Comparison of ENCODE assay signal across 1 cellular context in the genomic region with DNA sequence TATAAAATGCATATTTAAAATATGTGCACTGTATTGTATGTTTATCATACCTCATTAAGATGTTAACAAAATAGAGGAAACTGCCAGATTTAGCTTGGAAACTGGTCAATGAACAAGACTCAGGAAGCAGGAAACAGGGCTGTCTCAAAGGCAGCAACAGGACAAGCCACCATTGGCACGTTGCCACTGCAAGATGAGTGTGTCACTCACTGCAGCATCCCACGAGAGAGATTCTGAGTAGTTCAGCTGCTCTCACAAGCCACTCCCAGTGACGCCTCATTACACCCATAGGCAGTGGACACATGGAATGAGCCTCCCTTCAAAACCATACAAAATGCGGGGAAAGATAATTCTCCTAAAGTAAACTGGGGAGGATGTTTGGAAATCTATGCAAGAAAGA.
TF ChIP-seq lines count a peak whose summit lies in the region.

No MANE protein-coding gene starts in this region.

TF ChIP-seq in H1, 55 proteins besides CTCF, POLR2A, EP300 and RAD21 (continued from another document):
- TF ChIP-seq FOSL1 (IDR thresholded peaks at IDR 0.05; ENCODE audit: insufficient read depth, low read depth, low read length) (no peak), RFX5 (IDR thresholded peaks at IDR 0.05; ENCODE audit: borderline replicate concordance, low read depth, low read length) (no peak), ASH2L (IDR thresholded peaks at IDR 0.05; ENCODE audit: low read length) (no peak), BRCA1 (IDR thresholded peaks at IDR 0.05; ENCODE audit: low read depth, low read length) (no peak), CEBPB (IDR thresholded peaks at IDR 0.05; ENCODE audit: low read depth, low read length) (no peak), NANOG (IDR thresholded peaks at IDR 0.05; ENCODE audit: insufficient read depth, low read depth, low read length, poor library complexity, severe bottlenecking) (no peak), CHD2 (IDR thresholded peaks at IDR 0.05; ENCODE audit: low read length) (no peak), SIN3A (conservative IDR thresholded peaks at IDR 0.05 in 1 of 2, IDR thresholded peaks at IDR 0.05 in 1 of 2; ENCODE audit: low read depth in 1 of 2, low read length in 2 of 2) (no peak), GABPA (IDR thresholded peaks at IDR 0.05; ENCODE audit: borderline replicate concordance, insufficient read depth, low read length) (no peak), HDAC2 (IDR thresholded peaks at IDR 0.05; ENCODE audit: borderline replicate concordance in 1 of 2, low read depth in 2 of 2, low read length in 2 of 2) (no peak), TAF1 (IDR thresholded peaks at IDR 0.05; ENCODE audit: low read depth, low read length) (no peak), CBX8 (IDR thresholded peaks at IDR 0.05; ENCODE audit: borderline replicate concordance, low read depth, low read length) (no peak)
- TF ChIP-seq, protein P1, sequence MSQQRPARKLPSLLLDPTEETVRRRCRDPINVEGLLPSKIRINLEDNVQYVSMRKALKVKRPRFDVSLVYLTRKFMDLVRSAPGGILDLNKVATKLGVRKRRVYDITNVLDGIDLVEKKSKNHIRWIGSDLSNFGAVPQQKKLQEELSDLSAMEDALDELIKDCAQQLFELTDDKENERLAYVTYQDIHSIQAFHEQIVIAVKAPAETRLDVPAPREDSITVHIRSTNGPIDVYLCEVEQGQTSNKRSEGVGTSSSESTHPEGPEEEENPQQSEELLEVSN (IDR thresholded peaks at IDR 0.05): no peak
